In genomic region chr9:3746296-3747275, GRCh38 we compare ENCODE assay signal across 11 cellular contexts.
DNase-seq lines count a peak whose midpoint lies in the region; ATAC-seq and TF ChIP-seq lines count a peak whose summit lies in the region.
"Had no signal": no experiment of that assay in that cellular context is flagged by ENCODE, and none has a peak within 500 bp of the region (broad histone marks: within the 10 kb centered on the region; RNA-seq: fewer than 3 reads in every experiment).

No MANE protein-coding gene starts in this region.

- no peak for TF ChIP-seq CTCF in breast epithelium (IDR thresholded peaks at IDR 0.05)
- TF ChIP-seq CTCF in ovary (IDR thresholded peaks at IDR 0.05) = no peak

- H3K4me1 ChIP-seq in breast epithelium = peaks cover 0 to 1% of the 10 kb centered on the region in 2 donors
- H3K4me1 ChIP-seq in ovary (ENCODE audit: insufficient read depth) = peaks cover 2% of the 10 kb centered on the region

- TF ChIP-seq POLR2A in breast epithelium (IDR thresholded peaks at IDR 0.05) = no peak
- no peak for TF ChIP-seq POLR2A in ovary (IDR thresholded peaks at IDR 0.05)

- TF ChIP-seq EP300 in ovary (IDR thresholded peaks at IDR 0.05) = no peak

- intact Hi-C loops in breast epithelium (cut with DNase I; ENCODE audit: low total_unique reads) = no loop called here
- intact Hi-C loops in ovary (cut with DNase I) = loop anchor here in 1 of 4 donors (5.0 kb wide), 1 partner anchor 51 kb away; no protein-coding TSS in a partner anchor

- DNase-seq in MG63 (peak; percentile 64), breast epithelium (ENCODE audit: low spot score in 2 of 2) (peak in 1 of 2 donors; percentile 48), skeletal muscle cell (ENCODE audit: low read depth) (peak; percentile 71), ovary (no peak), iPS-NIHi7 (ENCODE audit: extremely low spot score) (no peak), CD1c-positive myeloid dendritic cell (ENCODE audit: extremely low spot score) (no peak)
- DNase-seq: endodermal cell, pancreas had no signal

- H3K27me3 ChIP-seq in MG63 (no peaks in the 10 kb centered on the region), breast epithelium (no peaks in the 10 kb centered on the region), ovary (no peaks in the 10 kb centered on the region)
- H3K27me3 ChIP-seq: pancreas had no signal

- H3K4me3 ChIP-seq in MG63 (no peak overlapping the region), breast epithelium (no peak overlapping the region), skeletal muscle cell (ENCODE audit: low read depth, low read length) (no peak overlapping the region), ovary (no peak overlapping the region)
- H3K4me3 ChIP-seq: pancreas had no signal

- no peaks in the 10 kb centered on the region for H3K36me3 ChIP-seq in MG63
- H3K36me3 ChIP-seq in breast epithelium = no peaks in the 10 kb centered on the region
- no peaks in the 10 kb centered on the region for H3K36me3 ChIP-seq in ovary
- H3K36me3 ChIP-seq: pancreas had no signal

- H3K9me3 ChIP-seq in MG63 (no peaks in the 10 kb centered on the region), breast epithelium (no peaks in the 10 kb centered on the region), ovary (no peaks in the 10 kb centered on the region)
- H3K9me3 ChIP-seq: pancreas had no signal

- ATAC-seq in GM18520 (IDR thresholded peaks at IDR 0.05; ENCODE audit: unreplicated experiment) (peak; percentile 48), GM21723 (IDR thresholded peaks at IDR 0.05; ENCODE audit: unreplicated experiment) (no peak)

- WGBS in ovary, 3 donors = 2 to 7% (median 5%) methylated on average over 1 of the region's 1 CpG

- peak overlapping the region; percentile 33 to 39 for H3K27ac ChIP-seq in breast epithelium
- H3K27ac ChIP-seq in ovary = no peak overlapping the region
- H3K27ac ChIP-seq: KMS-11, pancreas had no signal

Comparison
In these comparisons a context has a peak if more than half of its experiments do, and no peak if none do; other contexts are left out.
1. DNase-seq: peak in MG63 (single experiment) and skeletal muscle cell (single experiment); none in ovary (0 of 5), iPS-NIHi7 (single experiment) and CD1c-positive myeloid dendritic cell (single experiment).
2. H3K27ac ChIP-seq: peak in breast epithelium (2 of 2); none in ovary (0 of 2).